Comparison of ENCODE assay signal across 15 cellular contexts in the genomic region with DNA sequence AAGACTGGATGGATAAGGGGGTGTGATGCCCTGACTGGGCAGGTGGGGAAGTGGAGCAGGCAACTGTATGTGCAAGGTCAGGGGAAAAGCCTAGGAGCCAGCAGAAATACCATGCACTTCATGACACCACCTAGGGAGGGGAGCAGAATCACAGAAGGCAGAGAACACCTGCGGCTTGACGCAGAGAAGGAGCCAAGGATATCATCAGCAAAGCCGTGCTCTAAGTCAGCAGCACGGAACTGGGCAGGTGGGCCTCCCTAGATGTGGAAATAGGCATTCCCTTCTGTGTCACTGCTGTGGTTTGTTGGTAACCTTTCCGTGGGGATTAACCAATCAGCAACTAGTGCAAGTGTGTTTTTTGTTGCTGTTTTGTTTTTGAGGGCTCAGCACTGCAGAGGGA. TPM values are rescaled to one million over a fixed set of nuclear protein-coding genes. Genes with fewer than 3 reads are reported as not detected.
A peak's percentile ranks its signal among the peaks of the same experiment; 100 is the strongest.
DNase-seq lines count a peak whose midpoint lies in the region; ATAC-seq and TF ChIP-seq lines count a peak whose summit lies in the region.
"Had no signal": no experiment of that assay in that cellular context is flagged by ENCODE, and none has a peak within 500 bp of the region (broad histone marks: within the 10 kb centered on the region; RNA-seq: fewer than 3 reads in every experiment).

No MANE protein-coding gene starts in this region.

- no peak overlapping the region for H3K4me2 ChIP-seq in GM23338

- H2AFZ ChIP-seq in GM23338 = no peak overlapping the region

- TF ChIP-seq CTCF in GM23338 (conservative IDR thresholded peaks at IDR 0.05; ENCODE audit: low read depth in 2 of 2) (no peak), coronary artery (IDR thresholded peaks at IDR 0.05) (no peak)

- H3K9me2 ChIP-seq in GM23338 (ENCODE audit: insufficient read depth) = no peaks in the 10 kb centered on the region

- H3K79me2 ChIP-seq in GM23338 (replicated peaks; ENCODE audit: insufficient read depth) = peaks cover 93% of the 10 kb centered on the region

- ATAC-seq in CD4-positive, CD25-positive, alpha-beta regulatory T cell (ENCODE audit: low read depth in 2 of 2) = no peak
- ATAC-seq in GM23338 = peak; percentile 15
- no peak for ATAC-seq in naive B cell (ENCODE audit: low read depth in 2 of 2)
- no peak for ATAC-seq in HG03097 (IDR thresholded peaks at IDR 0.05; ENCODE audit: low FRiP score, unreplicated experiment)
- ATAC-seq: mucosa of descending colon had no signal

- H3K27me3 Mint-ChIP-seq in CD4-positive, CD25-positive, alpha-beta regulatory T cell = no peaks in the 10 kb centered on the region
- H3K27me3 Mint-ChIP-seq in GM23338 (ENCODE audit: insufficient read depth, low read depth, poor library complexity) = peaks cover 12% of the 10 kb centered on the region
- no peaks in the 10 kb centered on the region for H3K27me3 Mint-ChIP-seq in naive B cell
- H3K27me3 Mint-ChIP-seq: stimulated activated naive CD8-positive, alpha-beta T cell treated with anti-CD3 and anti-CD28 coated beads, Interleukin-15, Interleukin-2, amounts not matched to agents 100 ng/mL and 50 ng/mL, for 24 hours had no signal

- H3F3A ChIP-seq in GM23338 (replicated peaks; ENCODE audit: low read depth) = 0 out of 2 replicates have a peak, but pooled peaks cover 3% of the 10 kb centered on the region

- H4K20me1 ChIP-seq in GM23338 (replicated peaks; ENCODE audit: insufficient read depth) = peaks cover 50% of the 10 kb centered on the region

- H3K4me3 Mint-ChIP-seq in CD4-positive, CD25-positive, alpha-beta regulatory T cell = peak overlapping the region; percentile 7 to 77 (median 60)
- H3K4me3 Mint-ChIP-seq in GM23338 (peak overlapping the region; percentile 1; the same call in 1 of the 3 replicates), naive B cell (peak overlapping the region in 4 of 8 donors; percentile 14 to 90 (median 64))

- H3K9me3 ChIP-seq in CD4-positive, CD25-positive, alpha-beta regulatory T cell (ENCODE audit: control insufficient read depth in 2 of 2, low read length in 2 of 2) = no peaks in the 10 kb centered on the region
- H3K9me3 ChIP-seq: mucosa of descending colon, right lobe of liver had no signal

- no peak for DNase-seq in CD4-positive, CD25-positive, alpha-beta regulatory T cell
- peak; percentile 42 for DNase-seq in GM23338 (ENCODE audit: low spot score)
- peak; percentile 63 for DNase-seq in amniotic epithelial cell (ENCODE audit: low read depth)
- DNase-seq in naive B cell = no peak
- DNase-seq in coronary artery (ENCODE audit: low spot score) = no peak
- DNase-seq in NCI-H1092 (lab: John Stamatoyannopoulos, UW) = no peak
- no peak for DNase-seq in glomerular visceral epithelial cell (ENCODE audit: extremely low spot score)
- DNase-seq: activated CD4-positive, alpha-beta T cell treated with anti-CD3 and anti-CD28 coated beads for 4 hours; foreskin melanocyte; GF-D8; NCI-H2171; right lobe of liver had no signal

- peaks cover 0 to 11% (median 0%) of the 10 kb centered on the region in 7 donors for H3K9me3 Mint-ChIP-seq in CD4-positive, CD25-positive, alpha-beta regulatory T cell
- H3K9me3 Mint-ChIP-seq in GM23338 (no peaks in the 10 kb centered on the region), naive B cell (peaks cover 4 to 12% (median 6%) of the 10 kb centered on the region in 7 donors)

- peaks cover 24% of the 10 kb centered on the region for H3K4me1 ChIP-seq in CD4-positive, CD25-positive, alpha-beta regulatory T cell (ENCODE audit: control insufficient read depth, insufficient read depth, low read length, poor library complexity, severe bottlenecking)
- peaks cover 19% of the 10 kb centered on the region for H3K4me1 ChIP-seq in GM23338 (ENCODE audit: insufficient read depth)

- H3K4me1 Mint-ChIP-seq in CD4-positive, CD25-positive, alpha-beta regulatory T cell = peaks cover 26 to 58% (median 36%) of the 10 kb centered on the region in 4 donors
- peaks cover 28% of the 10 kb centered on the region for H3K4me1 Mint-ChIP-seq in GM23338
- H3K4me1 Mint-ChIP-seq in naive B cell = peaks cover 33 to 42% (median 42%) of the 10 kb centered on the region in 3 donors

- no peak overlapping the region for H3K27ac ChIP-seq in CD4-positive, CD25-positive, alpha-beta regulatory T cell (ENCODE audit: insufficient read depth, low read length, poor library complexity, severe bottlenecking)
- H3K27ac ChIP-seq in GM23338 (ENCODE audit: low read depth) = no peak overlapping the region
- no peak overlapping the region for H3K27ac ChIP-seq in coronary artery

- peak overlapping the region in 1 of 3 donors; percentile 32 for H3K27ac Mint-ChIP-seq in CD4-positive, CD25-positive, alpha-beta regulatory T cell
- H3K27ac Mint-ChIP-seq in GM23338 = no peak overlapping the region
- H3K27ac Mint-ChIP-seq in naive B cell = peak overlapping the region in 5 of 6 donors; percentile 0 to 75 (median 54)
- H3K27ac Mint-ChIP-seq: stimulated activated naive CD8-positive, alpha-beta T cell treated with anti-CD3 and anti-CD28 coated beads, Interleukin-15, Interleukin-2, amounts not matched to agents 100 ng/mL and 50 ng/mL, for 24 hours had no signal

- no peak overlapping the region for H3K4me3 ChIP-seq in CD4-positive, CD25-positive, alpha-beta regulatory T cell (ENCODE audit: low read depth, low read length)
- no peak overlapping the region for H3K4me3 ChIP-seq in GM23338
- H3K4me3 ChIP-seq in coronary artery = no peak overlapping the region
- H3K4me3 ChIP-seq: mucosa of descending colon had no signal

- H3K36me3 ChIP-seq in CD4-positive, CD25-positive, alpha-beta regulatory T cell (ENCODE audit: control insufficient read depth, insufficient read depth, low read length) = no peaks in the 10 kb centered on the region
- no peaks in the 10 kb centered on the region for H3K36me3 ChIP-seq in GM23338 (ENCODE audit: insufficient read depth)

- H3K36me3 Mint-ChIP-seq in CD4-positive, CD25-positive, alpha-beta regulatory T cell = peaks cover 9% of the 10 kb centered on the region
- H3K36me3 Mint-ChIP-seq in GM23338 (ENCODE audit: low read depth) (peaks cover 3% of the 10 kb centered on the region; the same call in 1 of the 3 replicates), naive B cell (peaks cover 0 to 11% of the 10 kb centered on the region in 2 donors)

- no peaks in the 10 kb centered on the region for H3K27me3 ChIP-seq in CD4-positive, CD25-positive, alpha-beta regulatory T cell (ENCODE audit: control insufficient read depth, insufficient read depth, low read length)
- no peaks in the 10 kb centered on the region for H3K27me3 ChIP-seq in GM23338 (ENCODE audit: insufficient read depth)
- H3K27me3 ChIP-seq: right lobe of liver had no signal

TF ChIP-seq in GM23338, 12 proteins besides CTCF, POLR2A, EP300 and RAD21 (continues in another document):
- TF ChIP-seq EZH2phosphoT487 (IDR thresholded peaks at IDR 0.05; ENCODE audit: unreplicated experiment) = no peak
- TF ChIP-seq POLR2AphosphoS5 (IDR thresholded peaks at IDR 0.05; ENCODE audit: low read depth) = no peak

RNA-seq across cellular contexts. Expression of a gene that starts 41.3 kb away (rescaled TPM):
- total RNA-seq in CD4-positive, CD25-positive, alpha-beta regulatory T cell = 121 TPM
- polyA plus RNA-seq in CD4-positive, CD25-positive, alpha-beta regulatory T cell = 10 to 100 TPM; 33.6 to 42.6 (median 41.3) TPM
- total RNA-seq in GM23338 (2014; rRNA removed; shearing (Covaris generic)) = 306 and 312 TPM in 2 replicates
- polyA plus RNA-seq in GM23338 (2016; fragmentation: Nextera tagmentation; extraction: Ambion mirVana) (218 and 230 TPM in 2 replicates), naive B cell (ENCODE audit: low read depth in 6 of 6) (10 to 100 TPM in 5 of 6 donors, 1 to 10 TPM in 1; 10.0 to 54.7 (median 28.7) TPM)

RNA-seq across cellular contexts. Expression of a gene that starts 41.6 kb away (rescaled TPM):
- 191 TPM for total RNA-seq in CD4-positive, CD25-positive, alpha-beta regulatory T cell
- 100 to 1,000 TPM; 131 to 186 (median 159) TPM for polyA plus RNA-seq in CD4-positive, CD25-positive, alpha-beta regulatory T cell
- 370 and 393 TPM in 2 replicates for total RNA-seq in GM23338 (2014; rRNA removed; shearing (Covaris generic))
- polyA plus RNA-seq in GM23338 (2016; fragmentation: Nextera tagmentation; extraction: Ambion mirVana) (204 and 227 TPM in 2 replicates), naive B cell (ENCODE audit: low read depth in 6 of 6) (100 to 1,000 TPM in 5 of 6 donors, 10 to 100 TPM in 1; 91.6 to 177 (median 125) TPM)

Comparison
In these comparisons a context has a peak if more than half of its experiments do, and no peak if none do; other contexts are left out.
1. DNase-seq: peak in GM23338 (single experiment) and amniotic epithelial cell (single experiment); none in CD4-positive, CD25-positive, alpha-beta regulatory T cell (0 of 3), naive B cell (single experiment), coronary artery (single experiment), NCI-H1092 (single experiment) and glomerular visceral epithelial cell (single experiment).